ENCODE assay signal across 17 cellular contexts in the genomic region with DNA sequence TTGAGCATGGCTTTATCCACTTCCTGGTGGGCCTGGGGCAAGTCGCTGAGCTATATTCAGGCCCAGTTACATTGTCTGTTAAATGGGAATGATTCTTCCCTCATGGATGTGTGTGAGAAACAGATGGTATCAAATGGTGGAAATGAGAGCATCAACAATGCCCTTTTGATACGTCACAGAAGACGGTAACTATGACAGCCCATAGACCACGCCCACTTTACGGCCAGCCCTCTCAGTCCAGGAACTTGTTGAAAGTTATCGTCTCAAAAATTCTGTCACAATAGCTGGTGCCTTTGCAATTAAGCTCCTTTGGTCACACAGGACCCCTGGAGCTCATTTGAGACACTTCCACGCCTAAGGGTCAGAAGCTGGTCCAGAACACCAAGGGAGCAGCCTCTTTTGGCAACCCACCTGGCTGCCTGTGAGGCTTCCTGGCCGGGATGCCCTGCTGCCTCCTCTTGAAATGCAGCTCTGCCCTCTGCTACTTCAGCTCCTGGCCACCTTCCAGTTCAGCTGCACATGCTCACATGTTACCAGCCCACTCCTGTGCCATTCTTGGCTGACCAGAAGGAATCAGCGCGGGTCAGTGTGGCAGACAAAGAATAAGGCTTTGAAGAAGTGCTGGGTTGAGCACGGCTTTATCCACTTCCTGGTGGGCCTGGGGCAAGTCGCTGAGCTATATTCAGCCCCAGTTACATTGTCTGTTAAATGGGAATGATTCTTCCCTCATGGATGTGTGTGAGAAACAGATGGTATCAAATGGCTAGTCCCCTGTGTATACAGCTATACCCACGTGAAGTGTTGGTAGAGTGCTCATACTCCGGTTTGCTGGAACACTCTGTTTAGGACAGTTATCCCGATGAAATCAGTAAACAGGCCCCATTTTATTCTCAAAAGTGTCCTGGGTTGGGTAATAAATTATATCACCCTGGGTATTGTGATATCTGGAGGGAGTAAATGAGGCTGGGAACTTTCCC.
DNase-seq lines count a peak whose midpoint lies in the region; ATAC-seq, FAIRE-seq and TF ChIP-seq lines count a peak whose summit lies in the region.
"Had no signal": no experiment of that assay in that cellular context is flagged by ENCODE, and none has a peak within 500 bp of the region (broad histone marks: within the 10 kb centered on the region; RNA-seq: fewer than 3 reads in every experiment).

No MANE protein-coding gene starts in this region.

- no peak overlapping the region for H3K27ac ChIP-seq in A673 (ENCODE audit: low read depth, low read length, poor library complexity, severe bottlenecking)
- H3K27ac ChIP-seq: neutrophil, spleen had no signal

- FAIRE-seq in GM19239 (lab: Jason Lieb, UNC): no peak

- peaks cover 1% of the 10 kb centered on the region for H3K9me3 Mint-ChIP-seq in neural crest cell

- TF ChIP-seq CTCF in neural crest cell (conservative IDR thresholded peaks at IDR 0.05) (no peak), A673 (conservative IDR thresholded peaks at IDR 0.05; ENCODE audit: low read depth, low read length) (no peak)

- peaks cover 1% of the 10 kb centered on the region for H3K36me3 Mint-ChIP-seq in neural crest cell (ENCODE audit: low read depth)

- BruUV-seq in A673 (replicated peaks; lab: Mats Ljungman, UMichigan): no TSS peak

- no peak for ATAC-seq in GM18502 (IDR thresholded peaks at IDR 0.05; ENCODE audit: poor library complexity, unreplicated experiment)
- ATAC-seq: activated CD4-positive, alpha-beta T cell treated with anti-CD3 and anti-CD28 coated beads for 36 hours had no signal

- peaks cover 8% of the 10 kb centered on the region for H3K4me1 ChIP-seq in A673 (ENCODE audit: insufficient read depth, low read length, poor library complexity, severe bottlenecking)
- H3K4me1 ChIP-seq: spleen had no signal

- H3K9me3 ChIP-seq in A673 (ENCODE audit: low read depth, low read length, poor library complexity, severe bottlenecking): no peaks in the 10 kb centered on the region
- H3K9me3 ChIP-seq: neutrophil had no signal

- CTCF ChIA-PET in A673 (lab: Charles Lee): no interaction called here

- no peaks in the 10 kb centered on the region for H3K27me3 ChIP-seq in A673 (replicated peaks; ENCODE audit: insufficient read depth, low read depth, low read length, poor library complexity)
- H3K27me3 ChIP-seq: neutrophil, spleen had no signal

- H3K4me1 Mint-ChIP-seq in neural crest cell: peaks cover 10% of the 10 kb centered on the region

- H3K27me3 Mint-ChIP-seq in neural crest cell (ENCODE audit: low read depth): no peaks in the 10 kb centered on the region
- H3K27me3 Mint-ChIP-seq: activated CD4-positive, alpha-beta T cell treated with anti-CD3 and anti-CD28 coated beads for 36 hours; activated T-cell treated with anti-CD3 and anti-CD28 coated beads, Interleukin-2, amount 50 U/mL, for 24 hours; stimulated activated naive CD8-positive, alpha-beta T cell treated with anti-CD3 and anti-CD28 coated beads, Interleukin-15, Interleukin-2, amounts not matched to agents 100 ng/mL and 50 ng/mL, for 24 hours had no signal

- POLR2A ChIA-PET in A673 (lab: Charles Lee; ENCODE audit: low non-redundant PET): no interaction called here

- H3K4me3 Mint-ChIP-seq in neural crest cell: no peak overlapping the region
- H3K4me3 Mint-ChIP-seq: activated CD4-positive, alpha-beta T cell treated with anti-CD3 and anti-CD28 coated beads for 36 hours; activated T-cell treated with anti-CD3 and anti-CD28 coated beads, Interleukin-2, amount 50 U/mL, for 24 hours; stimulated activated naive CD8-positive, alpha-beta T cell treated with anti-CD3 and anti-CD28 coated beads, Interleukin-15, Interleukin-2, amounts not matched to agents 100 ng/mL and 50 ng/mL, for 24 hours; T-helper 2 cell treated with Interferon-gamma antibody and Interleukin-4, amounts not matched to agents 5 μg/mL and 100 μg/mL, for 36 hours had no signal

- H3K36me3 ChIP-seq in A673 (ENCODE audit: insufficient read depth, low read length, poor library complexity, severe bottlenecking): no peaks in the 10 kb centered on the region
- H3K36me3 ChIP-seq: neutrophil, spleen had no signal

- DNase-seq in Ammon's horn (ENCODE audit: low spot score) (peak; percentile 47), NCI-H2029 treated with DMSO at 0.1 percent for 48 hours (lab: John Stamatoyannopoulos, UW) (peak; percentile 76), foreskin melanocyte (peak; percentile 79), neural crest cell (ENCODE audit: low read depth, low spot score) (no peak), NCI-H1694 (lab: John Stamatoyannopoulos, UW) (no peak), GM19239 (ENCODE audit: insufficient read length, low spot score) (no peak), A673 (ENCODE audit: low spot score) (no peak)
- DNase-seq: activated CD4-positive, alpha-beta T cell treated with anti-CD3 and anti-CD28 coated beads for 36 hours; activated T-cell treated with anti-CD3 and anti-CD28 coated beads, Interleukin-2, amount 50 U/mL, for 24 hours; KG1; NCI-H146; NCI-H69; spleen had no signal

- peak overlapping the region; percentile 8 for H3K27ac Mint-ChIP-seq in neural crest cell (ENCODE audit: unreplicated experiment)
- H3K27ac Mint-ChIP-seq: activated CD4-positive, alpha-beta T cell treated with anti-CD3 and anti-CD28 coated beads for 36 hours; activated T-cell treated with anti-CD3 and anti-CD28 coated beads, Interleukin-2, amount 50 U/mL, for 24 hours; stimulated activated naive CD8-positive, alpha-beta T cell treated with anti-CD3 and anti-CD28 coated beads, Interleukin-15, Interleukin-2, amounts not matched to agents 100 ng/mL and 50 ng/mL, for 24 hours; T-helper 2 cell treated with Interferon-gamma antibody and Interleukin-4, amounts not matched to agents 5 μg/mL and 100 μg/mL, for 36 hours had no signal

- intact Hi-C loops in A673 (cut with micrococcal nuclease; ENCODE audit: unreplicated experiment): no loop called here

- H3K4me3 ChIP-seq in A673 (ENCODE audit: low read depth, low read length, poor library complexity, severe bottlenecking): no peak overlapping the region
- H3K4me3 ChIP-seq: spleen had no signal

Comparison
In these comparisons a context has a peak if more than half of its experiments do, and no peak if none do; other contexts are left out.
1. DNase-seq: peak in Ammon's horn (single experiment), NCI-H2029 treated with DMSO at 0.1 percent for 48 hours (single experiment) and foreskin melanocyte (single experiment); none in neural crest cell (single experiment), NCI-H1694 (single experiment), GM19239 (single experiment) and A673 (single experiment).